In genomic region chr2:42493885-42494433, GRCh38 we compare ENCODE assay signal across 8 cellular contexts. TPM values are rescaled to one million over a fixed set of nuclear protein-coding genes. Genes with fewer than 3 reads are reported as not detected.
DNase-seq lines count a peak whose midpoint lies in the region; FAIRE-seq and TF ChIP-seq lines count a peak whose summit lies in the region.

Gene KCNG3 (minus strand): TSS chr2:42493982. CDS start chr2:42493501, 481 bp downstream.

- no peaks in the 10 kb centered on the region for H3K9me3 ChIP-seq in breast epithelium

- H3K4me3 ChIP-seq in breast epithelium = peak within 1 kb of the TSS; percentile 45 to 78 (median 67)

- TF ChIP-seq POLR2A in breast epithelium (IDR thresholded peaks at IDR 0.05) = no peak

- intact Hi-C loops in breast epithelium (cut with DNase I; ENCODE audit: low total_unique reads) = loop anchor here (5.0 kb wide), 1 partner anchor 168 kb away; no protein-coding TSS in a partner anchor

- H3K4me1 ChIP-seq in breast epithelium = peaks cover 0 to 5% of the 10 kb centered on the region in 2 donors

- H3K27me3 ChIP-seq in breast epithelium = peaks cover 4 to 5% of the 10 kb centered on the region in 2 donors

- DNase-seq in DMS79 treated with DMSO at 0.1 percent for 48 hours (lab: John Stamatoyannopoulos, UW) (peak; percentile 51), HCEC 1CT (peak; percentile 34), NCI-H1436 (lab: John Stamatoyannopoulos, UW) (peak; percentile 73), breast epithelium (ENCODE audit: low spot score in 2 of 2) (no peak), kidney tubule cell (ENCODE audit: low spot score) (peak; percentile 49), D721Med (ENCODE audit: insufficient read length, low spot score) (no peak)
- peak; percentile 72 for DNase-seq in stimulated activated CD4-positive, alpha-beta T cell treated with anti-CD3 and anti-CD28 coated beads, Interleukin-2, amount 100 ng/mL, for 4 hours (ENCODE audit: low read depth)

- H3K36me3 ChIP-seq in breast epithelium = no peaks in the 10 kb centered on the region

- no peak for FAIRE-seq in D721Med (lab: Jason Lieb, UNC)

- TF ChIP-seq CTCF in VCaP (conservative IDR thresholded peaks at IDR 0.05) (no peak), breast epithelium (IDR thresholded peaks at IDR 0.05) (no peak), D721Med (IDR thresholded peaks at IDR 0.05; ENCODE audit: insufficient read depth, missing control alignments) (no peak)

- peak within 1 kb of the TSS; percentile 88 for H3K27ac ChIP-seq in VCaP
- peak within 1 kb of the TSS in 1 of 2 donors; percentile 36 for H3K27ac ChIP-seq in breast epithelium

RNA-seq across cellular contexts. Expression of gene KCNG3, which starts in this region (rescaled TPM):
- under 1 TPM in 1 of 3 donors, not detected in 2; 0.33 TPM for total RNA-seq in breast epithelium

Comparison
In these comparisons a context has a peak if more than half of its experiments do, and no peak if none do; other contexts are left out.
1. DNase-seq: peak in DMS79 treated with DMSO at 0.1 percent for 48 hours (single experiment), HCEC 1CT (single experiment), NCI-H1436 (single experiment), kidney tubule cell (single experiment) and stimulated activated CD4-positive, alpha-beta T cell treated with anti-CD3 and anti-CD28 coated beads, Interleukin-2, amount 100 ng/mL, for 4 hours (single experiment); none in breast epithelium (0 of 2) and D721Med (single experiment).